ENCODE assay signal across 22 cellular contexts in the genomic region with DNA sequence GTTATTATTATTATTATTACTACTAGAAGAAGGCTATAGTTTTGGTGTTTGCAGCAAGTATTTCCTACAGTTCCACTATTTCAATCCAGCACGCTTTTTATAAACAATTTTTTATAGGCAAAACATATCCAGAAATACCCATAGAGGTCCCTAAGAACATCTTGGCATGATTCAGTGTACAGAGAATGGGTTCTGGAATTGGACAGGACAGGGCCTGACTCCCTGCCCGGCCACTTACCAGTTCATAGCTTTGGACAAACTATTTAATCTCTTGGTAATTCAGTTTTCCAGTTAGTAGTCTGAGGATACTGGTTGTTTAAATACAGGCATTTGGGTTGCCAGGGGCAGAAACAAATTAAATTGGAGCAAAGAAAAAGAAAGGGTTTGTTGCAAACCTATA.
A peak's percentile ranks its signal among the peaks of the same experiment; 100 is the strongest.
DNase-seq lines count a peak whose midpoint lies in the region; ATAC-seq and TF ChIP-seq lines count a peak whose summit lies in the region.
"Had no signal": no experiment of that assay in that cellular context is flagged by ENCODE, and none has a peak within 500 bp of the region (broad histone marks: within the 10 kb centered on the region; RNA-seq: fewer than 3 reads in every experiment).

No MANE protein-coding gene starts in this region.

- CTCF ChIA-PET in A673 (lab: Charles Lee), result no interaction called here

- no peak overlapping the region for H3K4me3 ChIP-seq in right atrium auricular region
- H3K4me3 ChIP-seq in sigmoid colon, result no peak overlapping the region
- H3K4me3 ChIP-seq in vagina, result no peak overlapping the region
- H3K4me3 ChIP-seq in A673 (ENCODE audit: low read depth, low read length, poor library complexity, severe bottlenecking), result no peak overlapping the region
- H3K4me3 ChIP-seq: GM23248, Peyer's patch had no signal

- POLR2A ChIA-PET in A673 (lab: Charles Lee; ENCODE audit: low non-redundant PET), result no interaction called here

- H3K9me3 ChIP-seq in right atrium auricular region (no peaks in the 10 kb centered on the region), sigmoid colon (no peaks in the 10 kb centered on the region), vagina (no peaks in the 10 kb centered on the region), A673 (ENCODE audit: low read depth, low read length, poor library complexity, severe bottlenecking) (no peaks in the 10 kb centered on the region)
- H3K9me3 ChIP-seq: Peyer's patch had no signal

- peak; percentile 67 for ATAC-seq in Right ventricle myocardium superior (ENCODE audit: poor library complexity)
- no peak for ATAC-seq in Right ventricle myocardium inferior
- ATAC-seq: CD8-positive, alpha-beta T cell had no signal

- H3K27ac ChIP-seq in right atrium auricular region (peak overlapping the region; percentile 29 to 54), sigmoid colon (peak overlapping the region; percentile 73 to 90 (median 86)), vagina (peak overlapping the region; percentile 38), A673 (ENCODE audit: low read depth, low read length, poor library complexity, severe bottlenecking) (no peak overlapping the region)
- H3K27ac ChIP-seq: 22Rv1, GM23248, KMS-11 had no signal

- BruUV-seq in A673 (replicated peaks; lab: Mats Ljungman, UMichigan), result no TSS peak

- H3K4me1 ChIP-seq in right atrium auricular region (peaks cover 0 to 40% of the 10 kb centered on the region in 2 donors), sigmoid colon (peaks cover 0 to 95% (median 77%) of the 10 kb centered on the region in 4 donors), vagina (no peaks in the 10 kb centered on the region), A673 (ENCODE audit: insufficient read depth, low read length, poor library complexity, severe bottlenecking) (no peaks in the 10 kb centered on the region)
- H3K4me1 ChIP-seq: Peyer's patch had no signal

- TF ChIP-seq EP300 in sigmoid colon (IDR thresholded peaks at IDR 0.05), result no peak

- H3K36me3 ChIP-seq in right atrium auricular region (no peaks in the 10 kb centered on the region), sigmoid colon (no peaks in the 10 kb centered on the region), vagina (no peaks in the 10 kb centered on the region), A673 (ENCODE audit: insufficient read depth, low read length, poor library complexity, severe bottlenecking) (no peaks in the 10 kb centered on the region)
- H3K36me3 ChIP-seq: Peyer's patch had no signal

- no peak for DNase-seq in Right ventricle myocardium superior
- DNase-seq in Right ventricle myocardium inferior (ENCODE audit: missing footprints), result no peak
- DNase-seq in right atrium auricular region (ENCODE audit: low spot score), result no peak
- DNase-seq in sigmoid colon, result no peak
- no peak for DNase-seq in vagina (ENCODE audit: extremely low spot score in 2 of 2)
- no peak for DNase-seq in A673 (ENCODE audit: low spot score)
- DNase-seq in NCI-H128 (lab: John Stamatoyannopoulos, UW; ENCODE audit: unreplicated experiment), result no peak
- no peak for DNase-seq in DMS153 treated with DMSO at 0.1 percent for 48 hours (lab: John Stamatoyannopoulos, UW; ENCODE audit: unreplicated experiment)
- DNase-seq: AML-193; C1 segment of cervical spinal cord; CD8-positive, alpha-beta T cell; GM23248; H9; HFFc6; NCI-H1092 treated with DMSO at 0.1 percent for 48 hours; NCI-H2029 treated with DMSO at 0.1 percent for 48 hours; NCI-H2171; NCI-H345; NCI-H524 treated with DMSO at 0.1 percent for 48 hours; Peyer's patch had no signal

- 79 to 89% methylated on average over 2 of the region's 2 CpGs for WGBS in sigmoid colon, 2 donors

- H3K27me3 ChIP-seq in right atrium auricular region, result no peaks in the 10 kb centered on the region
- no peaks in the 10 kb centered on the region for H3K27me3 ChIP-seq in sigmoid colon
- H3K27me3 ChIP-seq in vagina, result no peaks in the 10 kb centered on the region
- H3K27me3 ChIP-seq in A673 (replicated peaks; ENCODE audit: insufficient read depth, low read depth, low read length, poor library complexity), result peaks cover 15% of the 10 kb centered on the region
- H3K27me3 ChIP-seq: Peyer's patch had no signal

- TF ChIP-seq POLR2A in sigmoid colon (IDR thresholded peaks at IDR 0.05), result no peak
- TF ChIP-seq POLR2A in vagina (IDR thresholded peaks at IDR 0.05), result no peak

- intact Hi-C loops in Right ventricle myocardium superior (cut with DNase I), result no loop called here
- intact Hi-C loops in Right ventricle myocardium inferior (cut with DNase I), result no loop called here
- intact Hi-C loops in sigmoid colon (cut with DNase I), result no loop called here
- intact Hi-C loops in vagina (cut with DNase I), result no loop called here
- intact Hi-C loops in A673 (cut with micrococcal nuclease; ENCODE audit: unreplicated experiment), result no loop called here

- TF ChIP-seq CTCF in right atrium auricular region (IDR thresholded peaks at IDR 0.05) (no peak), sigmoid colon (IDR thresholded peaks at IDR 0.05) (no peak), vagina (IDR thresholded peaks at IDR 0.05) (no peak), A673 (conservative IDR thresholded peaks at IDR 0.05; ENCODE audit: low read depth, low read length) (no peak)
